In the genomic region with DNA sequence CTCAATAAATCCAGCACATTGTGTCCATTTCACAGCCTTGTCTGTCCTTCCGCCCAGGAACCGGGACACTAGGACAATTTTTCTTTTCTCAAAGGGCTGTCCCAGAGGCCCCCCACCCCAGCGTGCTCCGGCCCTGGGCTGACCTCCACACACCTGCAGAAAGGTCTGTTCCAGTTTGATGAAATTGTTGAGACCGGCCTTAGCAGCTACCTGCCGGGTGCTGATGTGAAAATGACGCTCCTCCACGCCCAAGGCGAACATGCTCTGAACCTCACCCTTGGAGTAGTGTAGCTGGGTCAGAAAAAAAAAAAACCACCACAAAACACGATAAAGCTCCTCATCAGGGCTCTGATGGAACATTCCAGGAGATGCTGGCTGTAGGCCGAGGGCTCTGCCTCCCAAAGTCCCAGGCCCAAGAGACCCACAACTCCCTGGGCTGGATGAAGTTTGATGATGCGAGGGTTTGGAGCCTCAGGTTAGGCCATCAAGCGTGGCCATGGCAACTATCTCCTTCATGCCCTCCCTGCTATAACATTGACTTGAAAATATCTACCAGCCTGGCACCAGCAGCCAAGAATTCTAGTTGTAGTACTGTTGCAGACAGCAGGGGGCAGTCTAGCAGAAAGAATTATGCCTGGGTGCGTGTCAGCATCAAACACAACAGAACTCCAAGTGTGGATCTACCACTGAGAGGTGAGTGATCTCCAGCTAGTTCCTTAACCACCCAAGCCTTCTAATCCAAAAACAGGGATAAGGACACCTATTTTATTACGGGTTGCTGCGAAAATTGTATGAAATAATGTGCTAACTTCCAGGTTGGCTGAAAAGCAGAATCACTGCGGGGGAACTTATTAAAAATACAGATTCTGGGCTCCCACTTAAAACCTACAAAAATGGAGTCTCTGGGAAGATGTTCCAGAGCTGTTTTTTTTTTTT, we compare ENCODE assay signal across 8 cellular contexts.
DNase-seq lines count a peak whose midpoint lies in the region; ATAC-seq and TF ChIP-seq lines count a peak whose summit lies in the region.

No MANE protein-coding gene starts in this region.

- H3K4me3 ChIP-seq in Karpas-422 (ENCODE audit: low read length) (no peak overlapping the region), SK-N-SH (ENCODE audit: low read depth in 2 of 2, low read length in 1 of 2) (no peak overlapping the region; a peak in 1 of 4 replicates)

- DNase-seq in DMS79 treated with DMSO at 0.1 percent for 48 hours (lab: John Stamatoyannopoulos, UW) (peak; percentile 59), Karpas-422 (peak; percentile 88), SK-N-SH (peak; percentile 75), Right ventricle myocardium superior (no peak), retina (peak; percentile 63)
- peak; percentile 57 for DNase-seq in activated naive CD4-positive, alpha-beta T cell treated with anti-CD3 and anti-CD28 coated beads, Interleukin-2, amount 50 U/mL, for 16 hours

- H3K9ac ChIP-seq in Karpas-422 (ENCODE audit: low read length) (no peak overlapping the region), SK-N-SH (no peak overlapping the region)

- TF ChIP-seq EP300 in SK-N-SH (IDR thresholded peaks at IDR 0.05; ENCODE audit: borderline replicate concordance in 1 of 2, low read depth in 1 of 2, low read length in 1 of 2): no peak

- no peak overlapping the region for H2AFZ ChIP-seq in Karpas-422 (ENCODE audit: low read length)
- H2AFZ ChIP-seq in SK-N-SH (ENCODE audit: low read depth): no peak overlapping the region

- H3K4me1 ChIP-seq in Karpas-422 (ENCODE audit: low read length) (peaks cover 7% of the 10 kb centered on the region), SK-N-SH (ENCODE audit: control insufficient read depth in 1 of 2, insufficient read depth in 2 of 2, low read depth in 1 of 2, low read length in 1 of 2) (peaks cover 17 to 36% of the 10 kb centered on the region in 2 experiments)

- no peak overlapping the region for H3K4me2 ChIP-seq in Karpas-422 (ENCODE audit: low read depth, low read length, poor library complexity, severe bottlenecking)
- no peak overlapping the region for H3K4me2 ChIP-seq in SK-N-SH

- H3K9me2 ChIP-seq in Karpas-422 (replicated peaks; ENCODE audit: insufficient read depth, low read length) (no peaks in the 10 kb centered on the region), SK-N-SH (no peaks in the 10 kb centered on the region)

- H4K20me1 ChIP-seq in Karpas-422 (ENCODE audit: insufficient read depth, low read depth, low read length) (no peaks in the 10 kb centered on the region), SK-N-SH (ENCODE audit: insufficient read depth) (no peaks in the 10 kb centered on the region)

- H3F3A ChIP-seq in SK-N-SH (replicated peaks; ENCODE audit: insufficient read depth): no peaks in the 10 kb centered on the region

- no peaks in the 10 kb centered on the region for H3K27me3 ChIP-seq in Karpas-422 (ENCODE audit: low read length)
- no peaks in the 10 kb centered on the region for H3K27me3 ChIP-seq in SK-N-SH (ENCODE audit: insufficient read depth)

- peak; percentile 59 for ATAC-seq in Right ventricle myocardium superior (ENCODE audit: poor library complexity)
- ATAC-seq in GM21367 (IDR thresholded peaks at IDR 0.05; ENCODE audit: unreplicated experiment): no peak
- ATAC-seq in HG02938 (IDR thresholded peaks at IDR 0.05; ENCODE audit: unreplicated experiment): no peak

- TF ChIP-seq RAD21 in SK-N-SH (IDR thresholded peaks at IDR 0.05; ENCODE audit: low read length): peak; percentile 82

- H3K36me3 ChIP-seq in Karpas-422 (ENCODE audit: insufficient read depth, low read length) (no peaks in the 10 kb centered on the region), SK-N-SH (replicated peaks in 1 of 2; ENCODE audit: control insufficient read depth in 1 of 2, insufficient read depth in 2 of 2, low read length in 1 of 2) (no peaks in the 10 kb centered on the region)

- intact Hi-C loops in Right ventricle myocardium superior (cut with DNase I): no loop called here

- H3K79me2 ChIP-seq in Karpas-422 (ENCODE audit: low read length): no peaks in the 10 kb centered on the region
- no peaks in the 10 kb centered on the region for H3K79me2 ChIP-seq in SK-N-SH (ENCODE audit: insufficient read depth)

- CTCF ChIA-PET in SK-N-SH (lab: Yijun Ruan, JAX): interaction anchor here (0.6 to 11.5 kb wide), 38 partner anchors 10 to 443 kb away, joined by 3 to 107 read pairs (median 4); a partner anchor contains a TSS

- 77% methylated on average over 15 of the region's 17 CpGs for WGBS in SK-N-SH (ENCODE audit: low lambda C conversion rate)

- H3K9me3 ChIP-seq in Karpas-422 (ENCODE audit: low read length) (no peaks in the 10 kb centered on the region), SK-N-SH (no peaks in the 10 kb centered on the region)

- POLR2A ChIA-PET in SK-N-SH (lab: Yijun Ruan, JAX): interaction anchor here (1.5 kb wide), 1 partner anchor 179 kb away, joined by 3 read pairs; a partner anchor contains a TSS

- peak; percentile 63 for TF ChIP-seq CTCF in SK-N-SH (IDR thresholded peaks at IDR 0.05)

- H3K27ac ChIP-seq in Karpas-422 (ENCODE audit: low read length): no peak overlapping the region
- no peak overlapping the region for H3K27ac ChIP-seq in SK-N-SH (ENCODE audit: low read depth in 2 of 2, low read length in 1 of 2)

TF ChIP-seq in SK-N-SH, 30 proteins besides CTCF, POLR2A, EP300 and RAD21:
- TF ChIP-seq FOSL2 (IDR thresholded peaks at IDR 0.05; ENCODE audit: borderline replicate concordance, low read depth): no peak
- TF ChIP-seq SIN3A (IDR thresholded peaks at IDR 0.05; ENCODE audit: borderline replicate concordance, low read depth, low read length): no peak
- no peak for TF ChIP-seq ELF1 (IDR thresholded peaks at IDR 0.05)
- 0 out of 2 replicates have a peak, but pooled peaks have one; percentile 17 for TF ChIP-seq RCOR1 (IDR thresholded peaks at IDR 0.05; ENCODE audit: low read length)
- TF ChIP-seq TAF1 (IDR thresholded peaks at IDR 0.05; ENCODE audit: borderline replicate concordance, low read depth, low read length): no peak
- no peak for TF ChIP-seq YY1 (IDR thresholded peaks at IDR 0.05; ENCODE audit: low read depth)
- no peak for TF ChIP-seq RXRA (IDR thresholded peaks at IDR 0.05; ENCODE audit: borderline replicate concordance, low read depth)
- TF ChIP-seq TEAD4 (IDR thresholded peaks at IDR 0.05; ENCODE audit: borderline replicate concordance, insufficient read depth): no peak
- no peak for TF ChIP-seq POLR2AphosphoS5 (IDR thresholded peaks at IDR 0.05; ENCODE audit: low read depth, low read length)
- TF ChIP-seq FOXM1 (IDR thresholded peaks at IDR 0.05; ENCODE audit: low read depth): no peak
- TF ChIP-seq TCF12 (IDR thresholded peaks at IDR 0.05): no peak
- TF ChIP-seq GABPA (IDR thresholded peaks at IDR 0.05; ENCODE audit: low read depth): no peak
- TF ChIP-seq, protein P1, sequence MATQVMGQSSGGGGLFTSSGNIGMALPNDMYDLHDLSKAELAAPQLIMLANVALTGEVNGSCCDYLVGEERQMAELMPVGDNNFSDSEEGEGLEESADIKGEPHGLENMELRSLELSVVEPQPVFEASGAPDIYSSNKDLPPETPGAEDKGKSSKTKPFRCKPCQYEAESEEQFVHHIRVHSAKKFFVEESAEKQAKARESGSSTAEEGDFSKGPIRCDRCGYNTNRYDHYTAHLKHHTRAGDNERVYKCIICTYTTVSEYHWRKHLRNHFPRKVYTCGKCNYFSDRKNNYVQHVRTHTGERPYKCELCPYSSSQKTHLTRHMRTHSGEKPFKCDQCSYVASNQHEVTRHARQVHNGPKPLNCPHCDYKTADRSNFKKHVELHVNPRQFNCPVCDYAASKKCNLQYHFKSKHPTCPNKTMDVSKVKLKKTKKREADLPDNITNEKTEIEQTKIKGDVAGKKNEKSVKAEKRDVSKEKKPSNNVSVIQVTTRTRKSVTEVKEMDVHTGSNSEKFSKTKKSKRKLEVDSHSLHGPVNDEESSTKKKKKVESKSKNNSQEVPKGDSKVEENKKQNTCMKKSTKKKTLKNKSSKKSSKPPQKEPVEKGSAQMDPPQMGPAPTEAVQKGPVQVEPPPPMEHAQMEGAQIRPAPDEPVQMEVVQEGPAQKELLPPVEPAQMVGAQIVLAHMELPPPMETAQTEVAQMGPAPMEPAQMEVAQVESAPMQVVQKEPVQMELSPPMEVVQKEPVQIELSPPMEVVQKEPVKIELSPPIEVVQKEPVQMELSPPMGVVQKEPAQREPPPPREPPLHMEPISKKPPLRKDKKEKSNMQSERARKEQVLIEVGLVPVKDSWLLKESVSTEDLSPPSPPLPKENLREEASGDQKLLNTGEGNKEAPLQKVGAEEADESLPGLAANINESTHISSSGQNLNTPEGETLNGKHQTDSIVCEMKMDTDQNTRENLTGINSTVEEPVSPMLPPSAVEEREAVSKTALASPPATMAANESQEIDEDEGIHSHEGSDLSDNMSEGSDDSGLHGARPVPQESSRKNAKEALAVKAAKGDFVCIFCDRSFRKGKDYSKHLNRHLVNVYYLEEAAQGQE (IDR thresholded peaks at IDR 0.05; ENCODE audit: low read depth, low read length): no peak
- TF ChIP-seq SMC3 (IDR thresholded peaks at IDR 0.05; ENCODE audit: low read depth, low read length): peak; percentile 83
- TF ChIP-seq JUND (IDR thresholded peaks at IDR 0.05): no peak
